ENCODE assay signal across 8 cellular contexts in genomic region chr14:102316048-102316745, GRCh38. TPM values are rescaled to one million over a fixed set of nuclear protein-coding genes. Genes with fewer than 3 reads are reported as not detected.
DNase-seq lines count a peak whose midpoint lies in the region; ATAC-seq and TF ChIP-seq lines count a peak whose summit lies in the region.

No MANE protein-coding gene starts in this region.

- TF ChIP-seq CTCF in activated B cell treated with CpG ODN at 0.5 μM for 24 hours (IDR thresholded peaks at IDR 0.05) (no peak), fibroblast of mammary gland (conservative IDR thresholded peaks at IDR 0.05; ENCODE audit: control insufficient read depth, insufficient read depth, low read depth, low read length) (no peak), prostate gland (IDR thresholded peaks at IDR 0.05) (no peak)

- H3K4me3 ChIP-seq in fibroblast of mammary gland (ENCODE audit: control insufficient read depth, low read depth, low read length) (peak overlapping the region; percentile 59), prostate gland (peak overlapping the region; percentile 33 to 43)

- peaks cover 60% of the 10 kb centered on the region for H3K4me1 Mint-ChIP-seq in activated B cell treated with CpG ODN at 0.5 μM for 24 hours

- no peak for TF ChIP-seq POLR2A in prostate gland (IDR thresholded peaks at IDR 0.05)

- H3K4me1 ChIP-seq in prostate gland (replicated peaks): peaks cover 7% of the 10 kb centered on the region

- no peaks in the 10 kb centered on the region for H3K27me3 ChIP-seq in prostate gland (replicated peaks; ENCODE audit: insufficient read depth)

- 14% methylated on average over 14 of the region's 14 CpGs for WGBS in prostate gland

- H3K27ac Mint-ChIP-seq in activated B cell treated with CpG ODN at 0.5 μM for 24 hours: peak overlapping the region; percentile 89

- intact Hi-C loops in activated B cell treated with CpG ODN at 0.5 μM for 24 hours (cut with micrococcal nuclease): loop anchor here (1.0 to 10.0 kb wide), 6 partner anchors 94 to 1939 kb away; partner anchors contain the start of genes EIF5, TRAF3 and WDR25
- intact Hi-C loops in prostate gland (cut with DNase I): loop anchor here (5.0 to 10.0 kb wide), 2 partner anchors 229 to 351 kb away; partner anchors contain the start of genes DYNC1H1 and HSP90AA1

- no peaks in the 10 kb centered on the region for H3K9me3 Mint-ChIP-seq in activated B cell treated with CpG ODN at 0.5 μM for 24 hours

- peaks cover 10% of the 10 kb centered on the region for H3K36me3 Mint-ChIP-seq in activated B cell treated with CpG ODN at 0.5 μM for 24 hours (ENCODE audit: low read depth)

- POLR2A ChIA-PET in activated B cell treated with CpG ODN at 0.5 μM for 24 hours (lab: Charles Lee): interaction anchor here (0.5 to 4.5 kb wide), 23 partner anchors 11 to 1400 kb away, joined by 3 to 28 read pairs (median 4); partner anchors contain the start of genes CINP, EIF5, MOK and TECPR2

- H3K4me3 Mint-ChIP-seq in activated B cell treated with CpG ODN at 0.5 μM for 24 hours: peak overlapping the region; percentile 96

- H3K27me3 Mint-ChIP-seq in activated B cell treated with CpG ODN at 0.5 μM for 24 hours: no peaks in the 10 kb centered on the region

- CTCF ChIA-PET in activated B cell treated with CpG ODN at 0.5 μM for 24 hours (lab: Charles Lee): interaction anchor here (0.6 to 3.2 kb wide), 8 partner anchors 11 to 609 kb away, joined by 3 to 12 read pairs (median 4); partner anchors contain the start of gene MOK

- ATAC-seq in activated B cell treated with CpG ODN at 0.5 μM for 24 hours (ENCODE audit: low read depth): no peak
- no peak for ATAC-seq in HG03039 (IDR thresholded peaks at IDR 0.05; ENCODE audit: unreplicated experiment)
- ATAC-seq in HG03097 (IDR thresholded peaks at IDR 0.05; ENCODE audit: low FRiP score, unreplicated experiment): no peak
- no peak for ATAC-seq in GM19455 (IDR thresholded peaks at IDR 0.05; ENCODE audit: unreplicated experiment)

- no peaks in the 10 kb centered on the region for H3K36me3 ChIP-seq in prostate gland

- DNase-seq in DMS79 (lab: John Stamatoyannopoulos, UW) (peak; percentile 70), M059J (ENCODE audit: low read depth) (peak; percentile 52), activated B cell treated with CpG ODN at 0.5 μM for 24 hours (no peak), fibroblast of mammary gland (ENCODE audit: low read depth) (peak; percentile 74), prostate gland (ENCODE audit: low spot score) (peak; percentile 28)

- peak overlapping the region; percentile 73 to 82 for H3K27ac ChIP-seq in prostate gland

- H3K9me3 ChIP-seq in prostate gland: no peaks in the 10 kb centered on the region

RNA-seq across cellular contexts. Expression of gene ZNF839, which starts 3.3 kb away (rescaled TPM):
- total RNA-seq in M059J (2014; rRNA removed; shearing (Covaris generic)): 3.4 and 4.6 TPM in 2 replicates
- 17.1 and 17.6 TPM in 2 replicates for total RNA-seq in activated B cell treated with CpG ODN at 0.5 μM for 24 hours
- total RNA-seq in prostate gland: 10 to 100 TPM; 11.7 to 33.8 TPM

RNA-seq across cellular contexts. Expression of gene MOK, which starts 11.2 kb away (rescaled TPM):
- 27.3 and 44.3 TPM in 2 replicates for total RNA-seq in M059J (2014; rRNA removed; shearing (Covaris generic))
- total RNA-seq in activated B cell treated with CpG ODN at 0.5 μM for 24 hours (1.8 and 3.1 TPM in 2 replicates), prostate gland (10 to 100 TPM; 17.8 to 95.5 TPM)

RNA-seq across cellular contexts. Expression of gene CINP, which starts 46.5 kb away (rescaled TPM):
- total RNA-seq in M059J (2014; rRNA removed; shearing (Covaris generic)): 33.8 and 36.1 TPM in 2 replicates
- 48.6 and 57.5 TPM in 2 replicates for total RNA-seq in activated B cell treated with CpG ODN at 0.5 μM for 24 hours
- total RNA-seq in prostate gland: 10 to 100 TPM; 36.2 to 40.8 TPM

RNA-seq across cellular contexts. Expression of gene TECPR2, which starts 46.5 kb away (rescaled TPM):
- total RNA-seq in M059J (2014; rRNA removed; shearing (Covaris generic)): 4.4 and 6.2 TPM in 2 replicates
- 9.9 and 11.8 TPM in 2 replicates for total RNA-seq in activated B cell treated with CpG ODN at 0.5 μM for 24 hours
- total RNA-seq in prostate gland: 10 to 100 TPM; 12.9 to 45.0 TPM
